ENCODE assay signal across 8 cellular contexts in the genomic region with DNA sequence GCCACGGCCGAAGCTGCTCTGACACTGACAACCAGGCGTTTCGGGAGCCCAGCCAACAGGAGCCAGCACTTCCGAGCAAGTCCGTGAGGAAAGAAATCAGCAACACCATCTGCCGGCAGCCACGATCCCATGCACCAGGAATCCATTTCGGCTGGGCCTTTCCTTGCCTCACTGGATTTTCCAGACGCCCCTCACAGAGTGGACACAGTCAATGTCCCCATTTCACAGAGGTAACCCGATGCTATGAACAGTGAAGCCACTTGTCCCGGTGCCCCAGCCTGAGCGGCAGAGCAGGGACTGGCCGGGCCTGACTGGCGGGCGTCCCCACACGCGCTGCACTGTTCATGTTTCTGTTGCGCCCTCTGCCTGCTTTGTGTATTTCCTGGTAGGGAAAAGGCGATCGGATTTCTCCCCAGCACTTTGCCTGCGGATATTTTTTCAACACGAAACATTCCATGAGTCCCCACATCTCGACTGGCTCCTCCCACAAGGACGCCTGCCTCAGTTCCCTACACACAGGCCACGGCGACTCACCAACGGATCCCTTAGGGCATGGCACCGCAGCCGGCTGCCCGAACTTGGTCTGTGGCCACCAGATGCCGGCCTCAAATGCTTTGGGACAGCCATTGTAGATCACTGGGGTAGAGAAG. TPM values are rescaled to one million over a fixed set of nuclear protein-coding genes. Genes with fewer than 3 reads are reported as not detected.
DNase-seq lines count a peak whose midpoint lies in the region; ATAC-seq and TF ChIP-seq lines count a peak whose summit lies in the region.

No MANE protein-coding gene starts in this region.

- H3F3A ChIP-seq in PC-9 (ENCODE audit: insufficient read depth, low read depth): peaks cover 8% of the 10 kb centered on the region; the same call in 1 of the 2 replicates

- H3K27ac ChIP-seq in PC-9: no peak overlapping the region
- H3K27ac ChIP-seq in osteoblast (ENCODE audit: low read depth, low read length): peak overlapping the region; percentile 33

- no peak overlapping the region for H3K4me3 Mint-ChIP-seq in stimulated activated memory B cell treated with anti-CD40 and anti-IgM and Interleukin-4, amounts not matched to agents 10 μg/mL and 1 μg/mL and 100 μg/mL, for 72 hours
- H3K4me3 Mint-ChIP-seq in endothelial cell (ENCODE audit: unreplicated experiment): no peak overlapping the region

- no peaks in the 10 kb centered on the region for H4K20me1 ChIP-seq in PC-9 (ENCODE audit: insufficient read depth)
- H4K20me1 ChIP-seq in osteoblast (ENCODE audit: insufficient read depth, low read length): no peaks in the 10 kb centered on the region

- TF ChIP-seq CTCF in PC-9 (conservative IDR thresholded peaks at IDR 0.05) (no peak; the same call in 1 of the 2 replicates), fibroblast of mammary gland (conservative IDR thresholded peaks at IDR 0.05; ENCODE audit: control insufficient read depth, insufficient read depth, low read depth, low read length) (peak; percentile 56), osteoblast (IDR thresholded peaks at IDR 0.05; ENCODE audit: extremely low read depth, low read depth, low read length) (peak; percentile 52), endothelial cell (IDR thresholded peaks at IDR 0.05; ENCODE audit: unreplicated experiment) (no peak)

- DNase-seq in DMS153 (lab: John Stamatoyannopoulos, UW) (peak; percentile 43), PC-9 (peak in 1 of 2 experiments; percentile 42), fibroblast of mammary gland (ENCODE audit: low read depth) (peak; percentile 62), osteoblast (ENCODE audit: insufficient read length, low spot score, missing footprints) (peak; percentile 98), endothelial cell (ENCODE audit: low spot score) (no peak), DMS79 treated with DMSO at 0.1 percent for 48 hours (lab: John Stamatoyannopoulos, UW) (no peak), HK-2 (ENCODE audit: unreplicated experiment) (no peak)

- H3K27me3 ChIP-seq in PC-9 (ENCODE audit: insufficient read depth, low read depth) (no peaks in the 10 kb centered on the region), osteoblast (ENCODE audit: insufficient read depth, low read length) (no peaks in the 10 kb centered on the region)

- H3K4me1 Mint-ChIP-seq in stimulated activated memory B cell treated with anti-CD40 and anti-IgM and Interleukin-4, amounts not matched to agents 10 μg/mL and 1 μg/mL and 100 μg/mL, for 72 hours: no peaks in the 10 kb centered on the region
- no peaks in the 10 kb centered on the region for H3K4me1 Mint-ChIP-seq in endothelial cell (ENCODE audit: unreplicated experiment)

- H3K4me1 ChIP-seq in PC-9 (replicated peaks; ENCODE audit: insufficient read depth): 0 out of 2 replicates have a peak, but pooled peaks cover 3% of the 10 kb centered on the region
- peaks cover 4% of the 10 kb centered on the region for H3K4me1 ChIP-seq in osteoblast (ENCODE audit: insufficient read depth, low read length)

- no peak for ATAC-seq in stimulated activated memory B cell treated with anti-CD40 and anti-IgM and Interleukin-4, amounts not matched to agents 10 μg/mL and 1 μg/mL and 100 μg/mL, for 72 hours

- H3K36me3 ChIP-seq in PC-9 (ENCODE audit: low read depth) (no peaks in the 10 kb centered on the region), osteoblast (ENCODE audit: insufficient read depth, low read length) (no peaks in the 10 kb centered on the region)

- H2AFZ ChIP-seq in PC-9 (no peak overlapping the region), osteoblast (ENCODE audit: low read length) (peak overlapping the region; percentile 95)

- no peak overlapping the region for H3K27ac Mint-ChIP-seq in stimulated activated memory B cell treated with anti-CD40 and anti-IgM and Interleukin-4, amounts not matched to agents 10 μg/mL and 1 μg/mL and 100 μg/mL, for 72 hours
- no peak overlapping the region for H3K27ac Mint-ChIP-seq in endothelial cell (ENCODE audit: unreplicated experiment)

- peak overlapping the region; percentile 55 for H3K4me2 ChIP-seq in PC-9
- H3K4me2 ChIP-seq in osteoblast (ENCODE audit: insufficient read depth, low read length): peak overlapping the region; percentile 84

- POLR2A ChIA-PET in PC-9 (lab: Charles Lee; ENCODE audit: unreplicated experiment): no interaction called here

- H3K9me3 ChIP-seq in PC-9 (ENCODE audit: insufficient read depth, low read depth) (no peaks in the 10 kb centered on the region), osteoblast (ENCODE audit: low read depth, low read length) (no peaks in the 10 kb centered on the region)

- no peaks in the 10 kb centered on the region for H3K9me2 ChIP-seq in PC-9 (ENCODE audit: insufficient read depth)

- peaks cover 50% of the 10 kb centered on the region for H3K36me3 Mint-ChIP-seq in stimulated activated memory B cell treated with anti-CD40 and anti-IgM and Interleukin-4, amounts not matched to agents 10 μg/mL and 1 μg/mL and 100 μg/mL, for 72 hours
- H3K36me3 Mint-ChIP-seq in endothelial cell (ENCODE audit: low read depth, unreplicated experiment): no peaks in the 10 kb centered on the region

- CTCF ChIA-PET in PC-9 (lab: Charles Lee): no interaction called here

- no peaks in the 10 kb centered on the region for H3K27me3 Mint-ChIP-seq in stimulated activated memory B cell treated with anti-CD40 and anti-IgM and Interleukin-4, amounts not matched to agents 10 μg/mL and 1 μg/mL and 100 μg/mL, for 72 hours
- peaks cover 4% of the 10 kb centered on the region for H3K27me3 Mint-ChIP-seq in endothelial cell (ENCODE audit: unreplicated experiment)

- H3K4me3 ChIP-seq in PC-9: no peak overlapping the region
- H3K4me3 ChIP-seq in fibroblast of mammary gland (ENCODE audit: control insufficient read depth, low read depth, low read length): peak overlapping the region; percentile 15
- peak overlapping the region; percentile 67 for H3K4me3 ChIP-seq in osteoblast (ENCODE audit: insufficient read depth, low read length)

- BruUV-seq in PC-9 (replicated peaks; lab: Mats Ljungman, UMichigan): no TSS peak

- H3K9me3 Mint-ChIP-seq in stimulated activated memory B cell treated with anti-CD40 and anti-IgM and Interleukin-4, amounts not matched to agents 10 μg/mL and 1 μg/mL and 100 μg/mL, for 72 hours: no peaks in the 10 kb centered on the region
- no peaks in the 10 kb centered on the region for H3K9me3 Mint-ChIP-seq in endothelial cell (ENCODE audit: unreplicated experiment)

- H3K79me2 ChIP-seq in PC-9 (ENCODE audit: low read depth) (no peaks in the 10 kb centered on the region), osteoblast (ENCODE audit: insufficient read depth, low read length) (no peaks in the 10 kb centered on the region)

- intact Hi-C loops in PC-9 (cut with micrococcal nuclease; ENCODE audit: unreplicated experiment): no loop called here

RNA-seq across cellular contexts. Expression of a gene that starts 55.3 kb away (rescaled TPM):
- total RNA-seq in PC-9 (2021) (51.5 and 58.2 TPM in 2 replicates), osteoblast (18.9 and 22.1 TPM in 2 replicates), endothelial cell (ENCODE audit: unreplicated experiment) (41.5 TPM)

Comparison
In these comparisons a context has a peak if more than half of its experiments do, and no peak if none do; other contexts are left out.
1. DNase-seq: peak in DMS153 (single experiment), fibroblast of mammary gland (single experiment) and osteoblast (single experiment); none in endothelial cell (single experiment), DMS79 treated with DMSO at 0.1 percent for 48 hours (single experiment) and HK-2 (single experiment).
2. CTCF ChIP-seq: peak in fibroblast of mammary gland (single experiment) and osteoblast (single experiment); none in PC-9 (single experiment) and endothelial cell (single experiment).